In the genomic region with DNA sequence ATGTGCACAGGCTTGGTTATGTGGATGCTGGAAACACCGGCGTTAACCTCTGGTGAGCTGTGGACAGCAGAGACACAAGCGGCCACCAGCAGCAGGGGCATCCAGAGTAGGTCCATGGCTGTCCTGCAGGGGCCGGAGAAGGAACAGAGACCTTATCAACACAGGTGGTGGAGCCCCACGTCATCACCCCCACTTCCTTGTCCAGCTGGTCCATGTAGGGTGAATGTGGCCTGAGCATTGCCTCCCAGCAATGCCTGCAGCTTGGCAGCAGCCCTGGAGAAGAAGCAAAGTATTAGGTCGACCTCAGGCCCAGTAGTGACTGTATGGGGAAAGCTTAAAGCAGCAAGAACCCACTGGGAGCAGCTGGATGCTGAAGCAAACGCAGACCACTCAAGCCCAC, we compare ENCODE assay signal across 30 cellular contexts. TPM values are rescaled to one million over a fixed set of nuclear protein-coding genes. Genes with fewer than 3 reads are reported as not detected.
"Had no signal": no experiment of that assay in that cellular context is flagged by ENCODE, and none has a peak within 500 bp of the region (broad histone marks: within the 10 kb centered on the region; RNA-seq: fewer than 3 reads in every experiment).

No MANE protein-coding gene starts in this region.

- H3K4me3 ChIP-seq: suprapubic skin, testis, thoracic aorta, thyroid gland, tibial artery, tibial nerve, transverse colon, upper lobe of left lung, upper lobe of right lung, uterus, vagina had no signal

- H3K27ac ChIP-seq: suprapubic skin, testis, thoracic aorta, thyroid gland, tibial artery, tibial nerve, transverse colon, upper lobe of left lung, upper lobe of right lung, uterus, vagina had no signal

- H3K4me1 ChIP-seq: suprapubic skin, thyroid gland, tibial nerve, uterus had no signal

- H3K27me3 ChIP-seq: suprapubic skin, testis, thyroid gland, tibial artery, tibial nerve, transverse colon, upper lobe of left lung, upper lobe of right lung, uterus, vagina had no signal

- ATAC-seq: stimulated activated effector memory CD8-positive, alpha-beta T cell treated with anti-CD3 and anti-CD28 coated beads, Interleukin-12 subunit alpha, Interleukin-12 subunit beta, amount 100 ng/mL, for 72 hours; stimulated activated memory B cell treated with anti-CD40 and anti-IgM and Interleukin-4, amounts not matched to agents 10 μg/mL and 1 μg/mL and 100 μg/mL, for 72 hours; stimulated activated naive B cell treated with anti-CD40 and anti-IgM and Interleukin-4, amounts not matched to agents 10 μg/mL and 1 μg/mL and 100 μg/mL, for 72 hours; stimulated activated naive CD8-positive, alpha-beta T cell treated with anti-CD3 and anti-CD28 coated beads, Interleukin-15, amount 100 ng/mL, for 72 hours; stimulated activated naive CD8-positive, alpha-beta T cell treated with anti-CD3 and anti-CD28 coated beads, Interleukin-15, Interleukin-2, amounts not matched to agents 100 U/mL and 50 U/mL, for 24 hours; upper lobe of right lung had no signal

- FAIRE-seq: urothelium cell line had no signal

- DNase-seq: stimulated activated CD4-positive, alpha-beta T cell treated with anti-CD3 and anti-CD28 coated beads, Interleukin-2, amount 100 ng/mL, for 48 hours; stimulated activated CD4-positive, alpha-beta T cell treated with anti-CD3 and anti-CD28 coated beads, Interleukin-4, amount 100 ng/mL, for 1 hour; stimulated activated CD4-positive, alpha-beta T cell treated with anti-CD3 and anti-CD28 coated beads, Interleukin-4, amount 100 ng/mL, for 24 hours; stimulated activated CD4-positive, alpha-beta T cell treated with anti-CD3 and anti-CD28 coated beads, Interleukin-4, amount 100 ng/mL, for 4 hours; stimulated activated CD8-positive, alpha-beta memory T cell treated with anti-CD3 and anti-CD28 coated beads, Interleukin-4, amount 100 ng/mL, for 48 hours; stimulated activated naive B cell treated with anti-CD40 and anti-IgM and Interleukin-4, amounts not matched to agents 10 μg/mL and 1 μg/mL and 100 μg/mL, for 72 hours; stimulated activated naive CD4-positive, alpha-beta T cell; stimulated activated naive CD4-positive, alpha-beta T cell treated with Interleukin-2 at 50 U/mL for 16 hours; stimulated activated naive CD8-positive, alpha-beta T cell treated with anti-CD3 and anti-CD28 coated beads, Interleukin-15, amount 100 ng/mL, for 72 hours; stimulated activated naive CD8-positive, alpha-beta T cell treated with anti-CD3 and anti-CD28 coated beads, Interleukin-15, Interleukin-2, amounts not matched to agents 100 U/mL and 50 U/mL, for 24 hours; substantia nigra; testis; thyroid gland; tibial artery; transverse colon; trophoblast cell; upper lobe of left lung; upper lobe of right lung; uterus had no signal

- H3K36me3 ChIP-seq: suprapubic skin, thoracic aorta, thyroid gland, tibial artery, tibial nerve, transverse colon, upper lobe of left lung, upper lobe of right lung, uterus, vagina had no signal

- H3K9me3 ChIP-seq: suprapubic skin, testis, thoracic aorta, thyroid gland, tibial artery, tibial nerve, transverse colon, upper lobe of left lung, upper lobe of right lung, uterus, vagina had no signal

RNA-seq across cellular contexts. Expression of gene PDILT, which starts 5.4 kb away (rescaled TPM):
- total RNA-seq: subcutaneous adipose tissue, suprapubic skin, temporal lobe, thoracic aorta, thyroid gland, tibial nerve, transverse colon, upper lobe of left lung, upper lobe of right lung, ureter, urinary bladder, uterus, vagina had no signal
- polyA plus RNA-seq: urinary bladder had no signal

RNA-seq across cellular contexts. Expression of gene UMOD, which starts 46.7 kb away (rescaled TPM):
- total RNA-seq: subcutaneous adipose tissue, suprapubic skin, temporal lobe, thoracic aorta, thyroid gland, tibial nerve, transverse colon, upper lobe of left lung, upper lobe of right lung, ureter, urinary bladder, uterus, vagina had no signal
- polyA plus RNA-seq: urinary bladder had no signal

RNA-seq across cellular contexts. Expression of gene ACSM2A, which starts 52.1 kb away (rescaled TPM):
- total RNA-seq: suprapubic skin, temporal lobe, thoracic aorta, tibial nerve, transverse colon, upper lobe of right lung, ureter, urinary bladder, uterus, vagina had no signal
